Comparison of ENCODE assay signal across 26 cellular contexts in the genomic region with DNA sequence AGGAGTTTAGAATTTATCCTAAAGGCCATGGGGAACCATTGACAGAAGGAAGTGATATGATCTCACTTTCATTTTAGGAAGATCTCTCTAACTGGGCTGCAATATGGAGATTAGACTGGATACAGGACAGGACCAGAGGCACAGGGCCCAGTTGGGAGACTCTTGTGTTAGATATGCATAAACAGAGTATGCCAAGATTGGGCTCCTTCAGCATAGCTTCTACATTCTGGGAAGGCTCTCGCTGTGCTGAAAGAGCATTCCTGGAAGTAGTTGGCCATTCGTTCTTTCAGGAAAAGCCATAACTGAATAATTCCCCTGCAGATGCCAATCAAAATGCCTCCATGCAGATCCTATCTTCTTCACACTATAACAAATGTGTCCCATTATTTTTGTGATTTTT.
"Had no signal": no experiment of that assay in that cellular context is flagged by ENCODE, and none has a peak within 500 bp of the region (broad histone marks: within the 10 kb centered on the region; RNA-seq: fewer than 3 reads in every experiment).

No MANE protein-coding gene starts in this region.

- H3K4me3 Mint-ChIP-seq: activated CD4-positive, alpha-beta T cell treated with anti-CD3 and anti-CD28 coated beads for 36 hours; activated CD8-positive, alpha-beta memory T cell treated with anti-CD3 and anti-CD28 coated beads, Interleukin-2, amount 10 ng/mL, durations not matched to agents 7 days and 5 days; activated CD8-positive, alpha-beta T cell treated with anti-CD3 and anti-CD28 coated beads, Interleukin-2, amount 10 ng/mL, durations not matched to agents 7 days and 5 days; effector memory CD8-positive, alpha-beta T cell; natural killer cell treated with Interleukin-12 subunit alpha and Interleukin-12 subunit beta and Interleukin-15 and Interleukin-18, amount 100 ng/mL, for 72 hours; T-cell; T-helper 2 cell treated with Interferon-gamma antibody and Interleukin-4, amounts not matched to agents 5 μg/mL and 100 μg/mL, for 36 hours had no signal

- H3K27me3 ChIP-seq: brain microvascular endothelial cell, foreskin keratinocyte, heart right ventricle, left lung, upper lobe of left lung, vagina had no signal

- ATAC-seq: activated CD4-positive, alpha-beta T cell treated with anti-CD3 and anti-CD28 coated beads for 36 hours; activated CD8-positive, alpha-beta memory T cell treated with anti-CD3 and anti-CD28 coated beads, Interleukin-2, amount 10 ng/mL, durations not matched to agents 7 days and 5 days; activated CD8-positive, alpha-beta T cell treated with anti-CD3 and anti-CD28 coated beads, Interleukin-2, amount 10 ng/mL, durations not matched to agents 7 days and 5 days; activated naive CD4-positive, alpha-beta T cell treated with anti-CD3 and anti-CD28 coated beads, Interleukin-2, amount 50 U/mL, for 72 hours; effector memory CD8-positive, alpha-beta T cell; heart right ventricle; left lung; lower lobe of right lung; natural killer cell treated with Interleukin-12 subunit alpha and Interleukin-12 subunit beta and Interleukin-15 and Interleukin-18, amount 100 ng/mL, for 72 hours; right cardiac atrium; T-cell had no signal

- H3K27ac ChIP-seq: brain microvascular endothelial cell, foreskin keratinocyte, heart right ventricle, lower lobe of right lung, upper lobe of left lung, vagina had no signal

- H3K27me3 Mint-ChIP-seq: activated CD4-positive, alpha-beta T cell treated with anti-CD3 and anti-CD28 coated beads for 36 hours; activated CD8-positive, alpha-beta memory T cell treated with anti-CD3 and anti-CD28 coated beads, Interleukin-2, amount 10 ng/mL, durations not matched to agents 7 days and 5 days; effector memory CD8-positive, alpha-beta T cell; natural killer cell treated with Interleukin-12 subunit alpha and Interleukin-12 subunit beta and Interleukin-15 and Interleukin-18, amount 100 ng/mL, for 72 hours; T-cell had no signal

- H3K4me1 Mint-ChIP-seq: activated CD8-positive, alpha-beta memory T cell treated with anti-CD3 and anti-CD28 coated beads, Interleukin-2, amount 10 ng/mL, durations not matched to agents 7 days and 5 days had no signal

- DNase-seq: activated CD4-positive, alpha-beta T cell treated with anti-CD3 and anti-CD28 coated beads for 36 hours; activated CD4-positive, CD25-positive, alpha-beta regulatory T cell; activated CD8-positive, alpha-beta memory T cell treated with anti-CD3 and anti-CD28 coated beads, Interleukin-2, amount 10 ng/mL, durations not matched to agents 7 days and 5 days; activated CD8-positive, alpha-beta T cell treated with anti-CD3 and anti-CD28 coated beads, Interleukin-2, amount 10 ng/mL, durations not matched to agents 7 days and 5 days; activated T-cell treated with anti-CD3 and anti-CD28 coated beads, Interleukin-2, amount 50 U/mL, for 48 hours; anterior cingulate cortex; cortex of kidney; effector memory CD8-positive, alpha-beta T cell; heart right ventricle; left lung; lower lobe of right lung; mesenchymal stem cell; posterior cingulate gyrus; right cardiac atrium; stimulated activated CD4-positive, alpha-beta T cell treated with anti-CD3 and anti-CD28 coated beads, Interleukin-2, amount 100 ng/mL, for 48 hours; stimulated activated naive CD4-positive, alpha-beta T cell treated with Interleukin-2 at 50 U/mL for 16 hours; T-cell; upper lobe of left lung had no signal

- FAIRE-seq: endothelial cell of umbilical vein had no signal

- H3K27ac Mint-ChIP-seq: activated CD4-positive, alpha-beta T cell treated with anti-CD3 and anti-CD28 coated beads for 36 hours; activated CD8-positive, alpha-beta memory T cell treated with anti-CD3 and anti-CD28 coated beads, Interleukin-2, amount 10 ng/mL, durations not matched to agents 7 days and 5 days; activated CD8-positive, alpha-beta T cell treated with anti-CD3 and anti-CD28 coated beads, Interleukin-2, amount 10 ng/mL, durations not matched to agents 7 days and 5 days; activated T-helper 2 cell treated with anti-CD3 and anti-CD28 coated beads, Interferon-gamma antibody, Interleukin-2, Interleukin-4, amounts not matched to agents 10 μg/mL and 5 μg/mL and 100 μg/mL, durations not matched to agents 14 hours and 24 hours and 36 hours; effector memory CD8-positive, alpha-beta T cell; natural killer cell treated with Interleukin-12 subunit alpha and Interleukin-12 subunit beta and Interleukin-15 and Interleukin-18, amount 100 ng/mL, for 72 hours; T-cell; T-helper 2 cell treated with Interferon-gamma antibody and Interleukin-4, amounts not matched to agents 5 μg/mL and 100 μg/mL, for 36 hours had no signal

- H3K4me3 ChIP-seq: heart right ventricle, left lung, lower lobe of right lung, upper lobe of left lung, vagina had no signal

- H3K36me3 ChIP-seq: brain microvascular endothelial cell had no signal

- H3K9me3 Mint-ChIP-seq: activated naive CD4-positive, alpha-beta T cell treated with anti-CD3 and anti-CD28 coated beads, Interleukin-2, amount 50 U/mL, for 72 hours; activated T-helper 2 cell treated with anti-CD3 and anti-CD28 coated beads, Interferon-gamma antibody, Interleukin-2, Interleukin-4, amounts not matched to agents 10 μg/mL and 5 μg/mL and 100 μg/mL, durations not matched to agents 14 hours and 24 hours and 36 hours; effector memory CD8-positive, alpha-beta T cell; natural killer cell treated with Interleukin-12 subunit alpha and Interleukin-12 subunit beta and Interleukin-15 and Interleukin-18, amount 100 ng/mL, for 72 hours; T-cell; T-helper 2 cell treated with Interferon-gamma antibody and Interleukin-4, amounts not matched to agents 5 μg/mL and 100 μg/mL, for 36 hours had no signal

- H3K9me3 ChIP-seq: heart right ventricle, left lung, lower lobe of right lung, upper lobe of left lung, vagina had no signal

- H3K4me1 ChIP-seq: foreskin keratinocyte, left lung, lower lobe of right lung, upper lobe of left lung had no signal
